Comparison of ENCODE assay signal across 1 cellular context in genomic region chr6:28141500-28142329, GRCh38.
TF ChIP-seq lines count a peak whose summit lies in the region.

TSS of gene ZKSCAN8 (plus strand) at chr6:28141883. CDS start at chr6:28148408, 6,525 bp downstream.

TF ChIP-seq in HEK293, 187 proteins besides CTCF, POLR2A, EP300 and RAD21 (continued from another document):
- TF ChIP-seq ZNF433 (tag by site-specific recombination; IDR thresholded peaks at IDR 0.05; ENCODE audit: low read depth) (no peak), ZNF792 (tag by site-specific recombination; IDR thresholded peaks at IDR 0.05) (0 out of 2 replicates have a peak, but pooled peaks have one; percentile 21), KLF17 (tag by site-specific recombination; IDR thresholded peaks at IDR 0.05) (no peak), ZBTB48 (tag by site-specific recombination; IDR thresholded peaks at IDR 0.05) (peak; percentile 71; the same call in 1 of the 2 replicates)
